ENCODE assay signal across 8 cellular contexts in the genomic region with DNA sequence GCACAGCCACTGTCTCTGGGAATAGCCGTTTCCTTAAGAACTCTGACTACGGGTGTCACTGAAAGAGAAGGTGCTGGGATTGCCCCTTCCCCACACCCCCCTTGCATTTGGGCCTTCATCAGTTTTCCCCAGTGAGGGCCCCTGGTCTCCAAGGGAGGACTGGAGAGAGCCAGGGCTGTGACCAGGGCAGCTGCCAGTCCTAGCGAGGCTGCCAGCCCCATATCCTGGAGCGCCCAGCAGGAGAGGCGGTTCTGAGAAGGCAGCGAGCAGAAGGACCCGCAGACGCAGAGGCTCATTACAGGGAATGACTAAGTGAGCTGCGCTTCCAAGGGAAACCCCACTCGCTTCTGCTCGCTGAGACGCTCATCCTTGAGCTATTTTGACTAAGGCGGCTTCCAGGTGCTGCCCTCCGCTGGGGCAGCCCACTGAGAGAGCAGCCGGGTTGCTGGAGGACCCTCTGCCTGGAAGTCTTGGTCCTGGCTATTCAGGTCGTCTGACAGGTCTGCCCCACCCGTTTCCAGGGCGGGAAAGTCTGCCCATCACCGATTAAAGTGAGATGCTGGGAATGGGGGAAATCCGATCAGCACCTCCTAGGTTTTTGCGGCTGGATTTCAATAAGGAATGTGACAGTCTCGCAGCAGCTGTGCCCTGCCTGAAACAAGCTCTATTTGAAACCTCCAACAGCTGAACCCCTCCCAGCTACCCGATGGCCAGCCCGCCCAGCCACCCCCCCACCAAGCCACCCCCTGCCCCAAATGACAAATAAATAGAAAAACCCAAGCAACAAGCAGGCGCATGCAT. TPM values are rescaled to one million over a fixed set of nuclear protein-coding genes. Genes with fewer than 3 reads are reported as not detected.
A peak's percentile ranks its signal among the peaks of the same experiment; 100 is the strongest.
DNase-seq lines count a peak whose midpoint lies in the region; ATAC-seq and TF ChIP-seq lines count a peak whose summit lies in the region.

No MANE protein-coding gene starts in this region.

- no peak for ATAC-seq in GM18517 (IDR thresholded peaks at IDR 0.05; ENCODE audit: unreplicated experiment)
- no peak for ATAC-seq in HG02588 (IDR thresholded peaks at IDR 0.05; ENCODE audit: unreplicated experiment)

- H3K4me3 ChIP-seq in MG63: no peak overlapping the region
- no peak overlapping the region for H3K4me3 ChIP-seq in cardiac fibroblast (replicated peaks in 1 of 2; ENCODE audit: low read depth in 2 of 2, low read length in 2 of 2)
- H3K4me3 ChIP-seq in muscle layer of duodenum (ENCODE audit: low read depth in 1 of 2, low read length in 2 of 2): peak overlapping the region; percentile 74 to 76

- DNase-seq in DMS79 (lab: John Stamatoyannopoulos, UW) (peak; percentile 20), MG63 (peak; percentile 89), cardiac fibroblast (ENCODE audit: low read depth in 2 of 2) (peak; percentile 69 to 77), KG1 (lab: John Stamatoyannopoulos, UW) (no peak)
- no peak for DNase-seq in stimulated activated naive CD4-positive, alpha-beta T cell treated with Interleukin-2 at 50 U/mL for 16 hours (lab: John Stamatoyannopoulos, UW)

- TF ChIP-seq CTCF in cardiac fibroblast (IDR thresholded peaks at IDR 0.05; ENCODE audit: low read depth, low read length): peak; percentile 9

- H3K27ac ChIP-seq in muscle layer of duodenum (ENCODE audit: low read length): no peak overlapping the region

- peaks cover 4 to 26% of the 10 kb centered on the region in 2 donors for H3K4me1 ChIP-seq in muscle layer of duodenum (ENCODE audit: control insufficient read depth in 1 of 2, insufficient read depth in 2 of 2, low read length in 2 of 2)

- no peaks in the 10 kb centered on the region for H3K36me3 ChIP-seq in MG63
- H3K36me3 ChIP-seq in muscle layer of duodenum (ENCODE audit: control insufficient read depth in 1 of 2, insufficient read depth in 2 of 2, low read length in 2 of 2): no peaks in the 10 kb centered on the region

- H3K27me3 ChIP-seq in MG63 (peaks cover 30% of the 10 kb centered on the region), muscle layer of duodenum (ENCODE audit: low read depth, low read length) (peaks cover 12% of the 10 kb centered on the region)

- H3K9me3 ChIP-seq in MG63: no peaks in the 10 kb centered on the region
- H3K9me3 ChIP-seq in muscle layer of duodenum (ENCODE audit: control insufficient read depth in 1 of 2, low read length in 2 of 2): no peaks in the 10 kb centered on the region

RNA-seq across cellular contexts. Expression of a gene that starts 2.9 kb away (rescaled TPM):
- total RNA-seq in MG63 (2014; rRNA removed; shearing (Covaris generic); ENCODE audit: low replicate concordance): 1.6 TPM in 1 of 2 replicates, not detected in the other

Comparison
In these comparisons a context has a peak if more than half of its experiments do, and no peak if none do; other contexts are left out.
1. DNase-seq: peak in DMS79 (single experiment), MG63 (single experiment) and cardiac fibroblast (2 of 2); none in stimulated activated naive CD4-positive, alpha-beta T cell treated with Interleukin-2 at 50 U/mL for 16 hours (single experiment) and KG1 (single experiment).
2. H3K4me3 ChIP-seq: peak in muscle layer of duodenum (2 of 2); none in MG63 (single experiment) and cardiac fibroblast (0 of 2).